1 cellular context compared by ENCODE assay signal in the genomic region with DNA sequence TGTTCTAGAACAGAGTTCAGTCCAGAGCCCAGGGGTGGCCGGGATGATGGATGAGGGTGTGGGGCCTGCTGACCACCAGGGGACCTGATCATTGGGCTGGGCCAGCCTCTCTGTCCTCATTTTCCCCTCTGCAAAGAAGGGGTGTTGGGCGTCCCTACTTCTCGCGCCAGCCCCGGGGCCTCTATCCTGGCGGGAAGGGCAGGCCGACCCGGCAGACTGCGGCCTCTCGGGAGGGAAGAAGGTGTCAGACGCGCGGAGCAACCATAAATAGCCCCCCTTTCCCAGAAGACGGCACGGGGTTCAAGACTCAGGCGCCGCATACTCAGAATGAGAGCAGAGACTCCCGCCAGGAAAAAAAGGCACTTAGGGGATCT.
TF ChIP-seq lines count a peak whose summit lies in the region.

No MANE protein-coding gene starts in this region.

TF ChIP-seq in WTC11, 78 proteins besides CTCF, POLR2A, EP300 and RAD21:
- TF ChIP-seq, protein P1, sequence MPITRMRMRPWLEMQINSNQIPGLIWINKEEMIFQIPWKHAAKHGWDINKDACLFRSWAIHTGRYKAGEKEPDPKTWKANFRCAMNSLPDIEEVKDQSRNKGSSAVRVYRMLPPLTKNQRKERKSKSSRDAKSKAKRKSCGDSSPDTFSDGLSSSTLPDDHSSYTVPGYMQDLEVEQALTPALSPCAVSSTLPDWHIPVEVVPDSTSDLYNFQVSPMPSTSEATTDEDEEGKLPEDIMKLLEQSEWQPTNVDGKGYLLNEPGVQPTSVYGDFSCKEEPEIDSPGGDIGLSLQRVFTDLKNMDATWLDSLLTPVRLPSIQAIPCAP (CRISPR knock-in tag; IDR thresholded peaks at IDR 0.05): no peak
- TF ChIP-seq, protein P2, sequence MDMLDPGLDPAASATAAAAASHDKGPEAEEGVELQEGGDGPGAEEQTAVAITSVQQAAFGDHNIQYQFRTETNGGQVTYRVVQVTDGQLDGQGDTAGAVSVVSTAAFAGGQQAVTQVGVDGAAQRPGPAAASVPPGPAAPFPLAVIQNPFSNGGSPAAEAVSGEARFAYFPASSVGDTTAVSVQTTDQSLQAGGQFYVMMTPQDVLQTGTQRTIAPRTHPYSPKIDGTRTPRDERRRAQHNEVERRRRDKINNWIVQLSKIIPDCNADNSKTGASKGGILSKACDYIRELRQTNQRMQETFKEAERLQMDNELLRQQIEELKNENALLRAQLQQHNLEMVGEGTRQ (CRISPR knock-in tag; IDR thresholded peaks at IDR 0.05): no peak
- TF ChIP-seq FOXJ3 (CRISPR knock-in tag; IDR thresholded peaks at IDR 0.05; ENCODE audit: borderline replicate concordance): no peak
- TF ChIP-seq, protein P3, sequence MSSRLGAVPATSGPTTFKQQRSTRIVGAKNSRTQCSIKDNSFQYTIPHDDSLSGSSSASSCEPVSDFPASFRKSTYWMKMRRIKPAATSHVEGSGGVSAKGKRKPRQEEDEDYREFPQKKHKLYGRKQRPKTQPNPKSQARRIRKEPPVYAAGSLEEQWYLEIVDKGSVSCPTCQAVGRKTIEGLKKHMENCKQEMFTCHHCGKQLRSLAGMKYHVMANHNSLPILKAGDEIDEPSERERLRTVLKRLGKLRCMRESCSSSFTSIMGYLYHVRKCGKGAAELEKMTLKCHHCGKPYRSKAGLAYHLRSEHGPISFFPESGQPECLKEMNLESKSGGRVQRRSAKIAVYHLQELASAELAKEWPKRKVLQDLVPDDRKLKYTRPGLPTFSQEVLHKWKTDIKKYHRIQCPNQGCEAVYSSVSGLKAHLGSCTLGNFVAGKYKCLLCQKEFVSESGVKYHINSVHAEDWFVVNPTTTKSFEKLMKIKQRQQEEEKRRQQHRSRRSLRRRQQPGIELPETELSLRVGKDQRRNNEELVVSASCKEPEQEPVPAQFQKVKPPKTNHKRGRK (CRISPR knock-in tag; IDR thresholded peaks at IDR 0.05; ENCODE audit: borderline replicate concordance): no peak
- no peak for TF ChIP-seq MYBL2 (CRISPR knock-in tag; IDR thresholded peaks at IDR 0.05)
